ENCODE assay signal across 13 cellular contexts in genomic region chr2:36338827-36339145, GRCh38. TPM values are rescaled to one million over a fixed set of nuclear protein-coding genes. Genes with fewer than 3 reads are reported as not detected.
A peak's percentile ranks its signal among the peaks of the same experiment; 100 is the strongest.
DNase-seq lines count a peak whose midpoint lies in the region; TF ChIP-seq lines count a peak whose summit lies in the region.
"Had no signal": no experiment of that assay in that cellular context is flagged by ENCODE, and none has a peak within 500 bp of the region (broad histone marks: within the 10 kb centered on the region; RNA-seq: fewer than 3 reads in every experiment).

No MANE protein-coding gene starts in this region.

- no peak overlapping the region for H3K9ac ChIP-seq in HUES6 (ENCODE audit: low read length)

- no peaks in the 10 kb centered on the region for H3K27me3 ChIP-seq in HUES6 (ENCODE audit: control insufficient read depth, insufficient read depth, low read length)
- H3K27me3 ChIP-seq in kidney epithelial cell (ENCODE audit: control insufficient read depth, insufficient read depth, low read length): no peaks in the 10 kb centered on the region
- H3K27me3 ChIP-seq: MG63 had no signal

- TF ChIP-seq CTCF in astrocyte of the spinal cord (IDR thresholded peaks at IDR 0.05; ENCODE audit: low read depth, low read length): no peak
- TF ChIP-seq CTCF in kidney epithelial cell (IDR thresholded peaks at IDR 0.05; ENCODE audit: insufficient read depth, low read length, poor library complexity, severe bottlenecking): no peak
- TF ChIP-seq CTCF in lower leg skin (IDR thresholded peaks at IDR 0.05): no peak

- DNase-seq in AG08395 (ENCODE audit: low spot score): peak; percentile 62
- DNase-seq in astrocyte of the spinal cord (ENCODE audit: low read depth, low spot score): peak; percentile 49
- DNase-seq in kidney epithelial cell (ENCODE audit: low read depth): peak; percentile 59
- no peak for DNase-seq in T1000 (lab: John Stamatoyannopoulos, UW)
- no peak for DNase-seq in lower leg skin (ENCODE audit: low spot score in 2 of 2)
- DNase-seq in effector CD4-positive, alpha-beta T cell: no peak
- DNase-seq in anterior cingulate cortex (lab: John Stamatoyannopoulos, UW): no peak
- DNase-seq: activated CD8-positive, alpha-beta T cell treated with anti-CD3 and anti-CD28 coated beads, Interleukin-2, amount 10 ng/mL, durations not matched to agents 7 days and 5 days; activated gamma-delta T cell treated with Interleukin-2 at 50 U/mL for 16 hours; MG63; NCI-H748 treated with DMSO at 0.1 percent for 48 hours; SHP77 treated with DMSO at 0.1 percent for 48 hours had no signal

- peaks cover 12% of the 10 kb centered on the region; the same call in 1 of the 2 replicates for H3K4me1 ChIP-seq in HUES6 (ENCODE audit: control insufficient read depth, insufficient read depth, low read length)

- in situ Hi-C loops in astrocyte of the spinal cord (cut with HindIII; ENCODE audit: low sequenced_read_pairs): no loop called here

- H3K36me3 ChIP-seq in HUES6 (ENCODE audit: control insufficient read depth, insufficient read depth, low read length): no peaks in the 10 kb centered on the region
- no peaks in the 10 kb centered on the region for H3K36me3 ChIP-seq in kidney epithelial cell (ENCODE audit: control insufficient read depth, insufficient read depth, low read length)
- H3K36me3 ChIP-seq: MG63 had no signal

- H3K4me3 ChIP-seq in HUES6 (ENCODE audit: low read depth, low read length): no peak overlapping the region
- H3K4me3 ChIP-seq in astrocyte of the spinal cord (ENCODE audit: low read depth, low read length): no peak overlapping the region
- no peak overlapping the region for H3K4me3 ChIP-seq in kidney epithelial cell (ENCODE audit: low read depth, low read length)
- H3K4me3 ChIP-seq in lower leg skin (ENCODE audit: low read depth, poor library complexity, severe bottlenecking): no peak overlapping the region
- H3K4me3 ChIP-seq: MG63 had no signal

- 71 to 73% methylated on average over 1 of the region's 1 CpG for WGBS in lower leg skin, 2 donors

- intact Hi-C loops in lower leg skin (cut with DNase I; ENCODE audit: low total_unique reads): no loop called here

- peak overlapping the region; percentile 9; the same call in 1 of the 2 replicates for H3K27ac ChIP-seq in HUES6 (ENCODE audit: low read depth, low read length)

- TF ChIP-seq POLR2A in lower leg skin (IDR thresholded peaks at IDR 0.05): no peak

- H3K9me3 ChIP-seq in HUES6 (ENCODE audit: control insufficient read depth, insufficient read depth, low read depth, low read length): no peaks in the 10 kb centered on the region
- H3K9me3 ChIP-seq: MG63 had no signal

RNA-seq across cellular contexts. Expression of gene CRIM1, which starts 16.8 kb away (rescaled TPM):
- total RNA-seq in kidney epithelial cell (103 and 145 TPM in 2 replicates), lower leg skin (100 to 1,000 TPM in 3 of 4 donors, 10 to 100 TPM in 1; 71.7 to 132 (median 118) TPM)

Comparison
In these comparisons a context has a peak if more than half of its experiments do, and no peak if none do; other contexts are left out.
1. DNase-seq: peak in AG08395 (single experiment), astrocyte of the spinal cord (single experiment) and kidney epithelial cell (single experiment); none in T1000 (single experiment), lower leg skin (0 of 2), effector CD4-positive, alpha-beta T cell (single experiment) and anterior cingulate cortex (0 of 58).